Comparison of ENCODE assay signal across 1 cellular context in genomic region chr19:58519355-58520256, GRCh38.
TF ChIP-seq lines count a peak whose summit lies in the region.

ZBTB45 (minus strand) TSS chr19:58519810; CDS start chr19:58517673, 2,137 bp downstream.

TF ChIP-seq in HepG2, 621 proteins besides CTCF, POLR2A, EP300 and RAD21 (continued from another document):
- TF ChIP-seq, protein P1, sequence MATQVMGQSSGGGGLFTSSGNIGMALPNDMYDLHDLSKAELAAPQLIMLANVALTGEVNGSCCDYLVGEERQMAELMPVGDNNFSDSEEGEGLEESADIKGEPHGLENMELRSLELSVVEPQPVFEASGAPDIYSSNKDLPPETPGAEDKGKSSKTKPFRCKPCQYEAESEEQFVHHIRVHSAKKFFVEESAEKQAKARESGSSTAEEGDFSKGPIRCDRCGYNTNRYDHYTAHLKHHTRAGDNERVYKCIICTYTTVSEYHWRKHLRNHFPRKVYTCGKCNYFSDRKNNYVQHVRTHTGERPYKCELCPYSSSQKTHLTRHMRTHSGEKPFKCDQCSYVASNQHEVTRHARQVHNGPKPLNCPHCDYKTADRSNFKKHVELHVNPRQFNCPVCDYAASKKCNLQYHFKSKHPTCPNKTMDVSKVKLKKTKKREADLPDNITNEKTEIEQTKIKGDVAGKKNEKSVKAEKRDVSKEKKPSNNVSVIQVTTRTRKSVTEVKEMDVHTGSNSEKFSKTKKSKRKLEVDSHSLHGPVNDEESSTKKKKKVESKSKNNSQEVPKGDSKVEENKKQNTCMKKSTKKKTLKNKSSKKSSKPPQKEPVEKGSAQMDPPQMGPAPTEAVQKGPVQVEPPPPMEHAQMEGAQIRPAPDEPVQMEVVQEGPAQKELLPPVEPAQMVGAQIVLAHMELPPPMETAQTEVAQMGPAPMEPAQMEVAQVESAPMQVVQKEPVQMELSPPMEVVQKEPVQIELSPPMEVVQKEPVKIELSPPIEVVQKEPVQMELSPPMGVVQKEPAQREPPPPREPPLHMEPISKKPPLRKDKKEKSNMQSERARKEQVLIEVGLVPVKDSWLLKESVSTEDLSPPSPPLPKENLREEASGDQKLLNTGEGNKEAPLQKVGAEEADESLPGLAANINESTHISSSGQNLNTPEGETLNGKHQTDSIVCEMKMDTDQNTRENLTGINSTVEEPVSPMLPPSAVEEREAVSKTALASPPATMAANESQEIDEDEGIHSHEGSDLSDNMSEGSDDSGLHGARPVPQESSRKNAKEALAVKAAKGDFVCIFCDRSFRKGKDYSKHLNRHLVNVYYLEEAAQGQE (IDR thresholded peaks at IDR 0.05; ENCODE audit: borderline replicate concordance in 1 of 2, low read depth in 1 of 2, low read length in 2 of 2) = peak in 1 of 2 experiments; percentile 78; a peak in 2 of 4 replicates
- 0 out of 2 replicates have a peak, but pooled peaks have one; percentile 71 for TF ChIP-seq NR0B2 (CRISPR knock-in tag; IDR thresholded peaks at IDR 0.05)
- TF ChIP-seq SAP130 (CRISPR knock-in tag; IDR thresholded peaks at IDR 0.05; ENCODE audit: low read depth) = peak; percentile 97
- TF ChIP-seq HMGXB4 (CRISPR knock-in tag; IDR thresholded peaks at IDR 0.05; ENCODE audit: borderline replicate concordance in 1 of 2, low read depth in 1 of 2) = peak; percentile 93 to 100
- peak; percentile 39; the same call in 1 of the 2 replicates for TF ChIP-seq HMG20A (CRISPR knock-in tag; IDR thresholded peaks at IDR 0.05; ENCODE audit: borderline replicate concordance)
- TF ChIP-seq, protein P2, sequence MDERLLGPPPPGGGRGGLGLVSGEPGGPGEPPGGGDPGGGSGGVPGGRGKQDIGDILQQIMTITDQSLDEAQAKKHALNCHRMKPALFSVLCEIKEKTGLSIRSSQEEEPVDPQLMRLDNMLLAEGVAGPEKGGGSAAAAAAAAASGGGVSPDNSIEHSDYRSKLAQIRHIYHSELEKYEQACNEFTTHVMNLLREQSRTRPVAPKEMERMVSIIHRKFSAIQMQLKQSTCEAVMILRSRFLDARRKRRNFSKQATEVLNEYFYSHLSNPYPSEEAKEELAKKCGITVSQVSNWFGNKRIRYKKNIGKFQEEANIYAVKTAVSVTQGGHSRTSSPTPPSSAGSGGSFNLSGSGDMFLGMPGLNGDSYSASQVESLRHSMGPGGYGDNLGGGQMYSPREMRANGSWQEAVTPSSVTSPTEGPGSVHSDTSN (CRISPR knock-in tag; IDR thresholded peaks at IDR 0.05) = peak; percentile 31; the same call in 1 of the 2 replicates
- peak; percentile 97 for TF ChIP-seq ZFP91 (CRISPR knock-in tag; IDR thresholded peaks at IDR 0.05; ENCODE audit: borderline replicate concordance)
- TF ChIP-seq MXD1 (CRISPR knock-in tag; IDR thresholded peaks at IDR 0.05) = no peak; the same call in none of the 2 replicates
- TF ChIP-seq JUN (CRISPR knock-in tag; IDR thresholded peaks at IDR 0.05) = peak; percentile 69; the same call in 1 of the 2 replicates
- peak; percentile 95 for TF ChIP-seq ZBTB3 (CRISPR knock-in tag; IDR thresholded peaks at IDR 0.05; ENCODE audit: borderline replicate concordance, low read depth)
- peak; percentile 91 for TF ChIP-seq AGO1 (IDR thresholded peaks at IDR 0.05; ENCODE audit: low read depth, low read length, poor library complexity, severe bottlenecking)
- peak; percentile 81 for TF ChIP-seq ZFP36L1 (CRISPR knock-in tag; IDR thresholded peaks at IDR 0.05)
- peak; percentile 75; the same call in 1 of the 2 replicates for TF ChIP-seq ZSCAN5A (CRISPR knock-in tag; IDR thresholded peaks at IDR 0.05; ENCODE audit: borderline replicate concordance)
- 0 out of 2 replicates have a peak, but pooled peaks have one; percentile 20 for TF ChIP-seq ZNF251 (CRISPR knock-in tag; IDR thresholded peaks at IDR 0.05)
- TF ChIP-seq GATAD2A (CRISPR knock-in tag; IDR thresholded peaks at IDR 0.05) = peak; percentile 81
- peak; percentile 74 for TF ChIP-seq SP2 (CRISPR knock-in tag; IDR thresholded peaks at IDR 0.05)
- TF ChIP-seq ZNF180 (CRISPR knock-in tag; IDR thresholded peaks at IDR 0.05; ENCODE audit: borderline replicate concordance, low read depth) = 0 out of 2 replicates have a peak, but pooled peaks have one; percentile 21
- peak; percentile 98 for TF ChIP-seq UBTF (CRISPR knock-in tag; IDR thresholded peaks at IDR 0.05)
